21 cellular contexts compared by ENCODE assay signal in the genomic region with DNA sequence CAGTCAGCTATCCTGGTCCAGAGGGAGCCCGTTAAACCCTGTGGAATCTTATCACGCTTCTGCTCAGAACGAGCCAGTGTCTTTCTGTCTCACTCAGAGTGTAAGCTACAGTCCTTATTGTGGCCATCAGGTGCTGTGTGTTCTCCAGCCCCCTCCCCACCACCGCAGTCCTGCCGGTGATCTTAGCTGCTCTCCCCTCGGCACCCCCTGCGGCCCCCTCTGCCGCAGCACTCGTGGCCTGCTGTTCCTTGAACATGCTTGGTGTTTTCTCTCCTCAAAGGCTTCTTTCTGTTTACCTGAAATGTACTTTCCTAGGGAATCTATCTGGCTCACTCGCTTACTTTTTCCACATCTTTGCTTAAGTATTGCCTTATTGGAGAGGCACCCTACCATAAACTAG.
"Had no signal": no experiment of that assay in that cellular context is flagged by ENCODE, and none has a peak within 500 bp of the region (broad histone marks: within the 10 kb centered on the region; RNA-seq: fewer than 3 reads in every experiment).

No MANE protein-coding gene starts in this region.

- H3K4me3 Mint-ChIP-seq: naive B cell; natural killer cell; stimulated activated memory B cell treated with anti-CD40 and anti-IgM and Interleukin-4, amounts not matched to agents 10 μg/mL and 1 μg/mL and 100 μg/mL, for 72 hours; stimulated activated naive CD8-positive, alpha-beta T cell treated with anti-CD3 and anti-CD28 coated beads, Interleukin-15, amount 100 ng/mL, for 72 hours had no signal

- DNase-seq: kidney glomerular epithelial cell; left cardiac atrium; lower lobe of right lung; mammary epithelial cell; mesendoderm; naive B cell; natural killer cell; occipital lobe; psoas muscle; right lobe of liver; stimulated activated CD4-positive, alpha-beta T cell treated with anti-CD3 and anti-CD28 coated beads, Interleukin-1b, Interleukin-23, amount 100 ng/mL, for 48 hours; stimulated activated CD4-positive, alpha-beta T cell treated with anti-CD3 and anti-CD28 coated beads, Interleukin-2, amount 100 ng/mL, for 48 hours; stimulated activated CD4-positive, alpha-beta T cell treated with anti-CD3 and anti-CD28 coated beads, Interleukin-4, amount 100 ng/mL, for 4 hours; stimulated activated CD8-positive, alpha-beta memory T cell treated with anti-CD3 and anti-CD28 coated beads, Interleukin-4, amount 100 ng/mL, for 48 hours; stimulated activated naive CD4-positive, alpha-beta T cell treated with Interleukin-2 at 50 U/mL for 16 hours; stimulated activated naive CD8-positive, alpha-beta T cell treated with anti-CD3 and anti-CD28 coated beads, Interleukin-15, amount 100 ng/mL, for 72 hours; uterus had no signal

- H3K4me1 Mint-ChIP-seq: mesothelial cell of epicardium; naive B cell; natural killer cell; stimulated activated memory B cell treated with anti-CD40 and anti-IgM and Interleukin-4, amounts not matched to agents 10 μg/mL and 1 μg/mL and 100 μg/mL, for 72 hours; stimulated activated naive CD8-positive, alpha-beta T cell treated with anti-CD3 and anti-CD28 coated beads, Interleukin-15, amount 100 ng/mL, for 72 hours had no signal

- H3K27me3 Mint-ChIP-seq: naive B cell; stimulated activated memory B cell treated with anti-CD40 and anti-IgM and Interleukin-4, amounts not matched to agents 10 μg/mL and 1 μg/mL and 100 μg/mL, for 72 hours; stimulated activated naive CD8-positive, alpha-beta T cell treated with anti-CD3 and anti-CD28 coated beads, Interleukin-15, amount 100 ng/mL, for 72 hours; type B pancreatic cell had no signal

- H3K9me3 Mint-ChIP-seq: naive B cell; natural killer cell; stimulated activated memory B cell treated with anti-CD40 and anti-IgM and Interleukin-4, amounts not matched to agents 10 μg/mL and 1 μg/mL and 100 μg/mL, for 72 hours; stimulated activated naive CD8-positive, alpha-beta T cell treated with anti-CD3 and anti-CD28 coated beads, Interleukin-15, amount 100 ng/mL, for 72 hours; type B pancreatic cell had no signal

- H3K27ac Mint-ChIP-seq: mesothelial cell of epicardium; natural killer cell; stimulated activated memory B cell treated with anti-CD40 and anti-IgM and Interleukin-4, amounts not matched to agents 10 μg/mL and 1 μg/mL and 100 μg/mL, for 72 hours had no signal

- ATAC-seq: left lobe of liver; lower lobe of right lung; natural killer cell; psoas muscle; right lobe of liver; stimulated activated memory B cell treated with anti-CD40 and anti-IgM and Interleukin-4, amounts not matched to agents 10 μg/mL and 1 μg/mL and 100 μg/mL, for 72 hours; stimulated activated naive CD8-positive, alpha-beta T cell treated with anti-CD3 and anti-CD28 coated beads, Interleukin-15, amount 100 ng/mL, for 72 hours had no signal
